Comparison of ENCODE assay signal across 17 cellular contexts in the genomic region with DNA sequence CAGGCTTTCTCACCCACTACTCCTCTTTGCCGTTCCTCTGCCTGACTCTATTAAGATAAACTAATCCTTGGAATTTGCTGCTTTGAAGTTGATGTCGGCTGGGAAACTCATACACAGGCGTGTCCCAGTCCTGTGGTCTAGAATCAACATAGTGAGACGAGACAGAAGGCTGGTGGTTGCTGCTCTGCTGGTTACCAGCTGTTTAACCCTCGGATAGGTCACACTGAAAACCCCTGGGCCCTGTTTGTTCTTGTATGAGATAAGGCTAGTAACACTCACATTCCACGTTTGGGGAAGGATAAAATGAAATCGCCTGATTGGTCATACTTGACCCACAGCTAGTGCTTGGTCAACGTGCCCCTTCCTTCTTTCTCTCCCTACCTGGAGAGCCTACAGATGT.
A peak's percentile ranks its signal among the peaks of the same experiment; 100 is the strongest.
DNase-seq lines count a peak whose midpoint lies in the region; ATAC-seq and TF ChIP-seq lines count a peak whose summit lies in the region.
"Had no signal": no experiment of that assay in that cellular context is flagged by ENCODE, and none has a peak within 500 bp of the region (broad histone marks: within the 10 kb centered on the region; RNA-seq: fewer than 3 reads in every experiment).

No MANE protein-coding gene starts in this region.

- in situ Hi-C loops in astrocyte of the spinal cord (cut with HindIII; ENCODE audit: low sequenced_read_pairs) = no loop called here

- no peaks in the 10 kb centered on the region for H3K9me3 ChIP-seq in WERI-Rb-1 (ENCODE audit: severe bottlenecking)
- H3K9me3 ChIP-seq: MG63, thoracic aorta had no signal

- TF ChIP-seq CTCF in astrocyte of the spinal cord (IDR thresholded peaks at IDR 0.05; ENCODE audit: low read depth, low read length) (no peak), WERI-Rb-1 (IDR thresholded peaks at IDR 0.05; ENCODE audit: low read depth, low read length) (no peak)

- no peak overlapping the region for H3K27ac ChIP-seq in WERI-Rb-1
- H3K27ac ChIP-seq: thoracic aorta had no signal

- peak; percentile 48 for DNase-seq in HT1080 (ENCODE audit: low read depth)
- peak; percentile 87 for DNase-seq in astrocyte of the spinal cord (ENCODE audit: low read depth, low spot score)
- DNase-seq in kidney glomerular epithelial cell (lab: John Stamatoyannopoulos, UW) = peak; percentile 72
- peak; percentile 37 for DNase-seq in smooth muscle cell of the brain vasculature (ENCODE audit: low read depth, low spot score)
- no peak for DNase-seq in WERI-Rb-1
- no peak for DNase-seq in SW 1271 (lab: John Stamatoyannopoulos, UW)
- DNase-seq: CD4-positive, alpha-beta T cell; foreskin melanocyte; GF-D8; MG63; NCI-H2029; NCI-H774; stimulated activated CD4-positive, alpha-beta T cell treated with anti-CD3 and anti-CD28 coated beads, Interleukin-2, amount 100 ng/mL, for 24 hours; stimulated activated CD8-positive, alpha-beta memory T cell treated with anti-CD3 and anti-CD28 coated beads, Interleukin-4, amount 100 ng/mL, for 48 hours; T-helper 9 cell had no signal

- H3K36me3 ChIP-seq in WERI-Rb-1 = no peaks in the 10 kb centered on the region
- H3K36me3 ChIP-seq: MG63, thoracic aorta had no signal

- H3K27me3 ChIP-seq in WERI-Rb-1 (ENCODE audit: insufficient read depth, low read depth, severe bottlenecking) = no peaks in the 10 kb centered on the region
- H3K27me3 ChIP-seq: MG63 had no signal

- no peak for ATAC-seq in HG02798 (IDR thresholded peaks at IDR 0.05; ENCODE audit: poor library complexity, unreplicated experiment)

- H3K4me3 ChIP-seq in astrocyte of the spinal cord (ENCODE audit: low read depth, low read length) = no peak overlapping the region
- no peak overlapping the region for H3K4me3 ChIP-seq in WERI-Rb-1 (ENCODE audit: low read depth, low read length)
- H3K4me3 ChIP-seq: MG63, thoracic aorta had no signal

Comparison
In these comparisons a context has a peak if more than half of its experiments do, and no peak if none do; other contexts are left out.
1. DNase-seq: peak in HT1080 (single experiment), astrocyte of the spinal cord (single experiment), kidney glomerular epithelial cell (single experiment) and smooth muscle cell of the brain vasculature (single experiment); none in WERI-Rb-1 (single experiment) and SW 1271 (0 of 2).